21 cellular contexts compared by ENCODE assay signal in genomic region chr21:27369962-27370578, GRCh38.
A peak's percentile ranks its signal among the peaks of the same experiment; 100 is the strongest.
DNase-seq lines count a peak whose midpoint lies in the region; ATAC-seq and TF ChIP-seq lines count a peak whose summit lies in the region.
"Had no signal": no experiment of that assay in that cellular context is flagged by ENCODE, and none has a peak within 500 bp of the region (broad histone marks: within the 10 kb centered on the region; RNA-seq: fewer than 3 reads in every experiment).

No MANE protein-coding gene starts in this region.

- TF ChIP-seq CTCF in heart right ventricle (IDR thresholded peaks at IDR 0.05): no peak
- TF ChIP-seq CTCF in tibial nerve (IDR thresholded peaks at IDR 0.05): no peak

- no peak overlapping the region for H4K5ac ChIP-seq in mesendoderm (ENCODE audit: low read length)

- H3K4me1 ChIP-seq in HUES48 (ENCODE audit: control insufficient read depth, insufficient read depth, low read length) (peaks cover 32% of the 10 kb centered on the region), NT2/D1 (ENCODE audit: insufficient read depth, insufficient read length) (no peaks in the 10 kb centered on the region), heart right ventricle (peaks cover 2 to 36% (median 31%) of the 10 kb centered on the region in 9 donors), mesendoderm (ENCODE audit: control insufficient read depth, low read depth, low read length) (peaks cover 2% of the 10 kb centered on the region), tibial nerve (no peaks in the 10 kb centered on the region)
- H3K4me1 ChIP-seq: HAP-1, SJSA1 had no signal

- H3K4me2 ChIP-seq in mesendoderm (ENCODE audit: low read length): no peak overlapping the region
- H3K4me2 ChIP-seq: PC-9 had no signal

- no peaks in the 10 kb centered on the region for H3K79me1 ChIP-seq in mesendoderm (ENCODE audit: low read length)

- WGBS in heart right ventricle, 2 donors: 66 to 78% methylated on average over 3 of the region's 3 CpGs
- WGBS in mesendoderm (ENCODE audit: extremely low coverage, insufficient coverage, low lambda C conversion rate): no CpG with 5 or more reads among the region's 3 CpGs
- WGBS in tibial nerve, 2 donors: 91 to 100% methylated on average over 3 of the region's 3 CpGs

- H3K36me3 ChIP-seq in HUES48 (ENCODE audit: control insufficient read depth, insufficient read depth, low read length) (no peaks in the 10 kb centered on the region), NT2/D1 (ENCODE audit: insufficient read depth, insufficient read length, low read length) (no peaks in the 10 kb centered on the region), heart right ventricle (no peaks in the 10 kb centered on the region), mesendoderm (ENCODE audit: control insufficient read depth, insufficient read depth, low read length) (no peaks in the 10 kb centered on the region), tibial nerve (no peaks in the 10 kb centered on the region)
- H3K36me3 ChIP-seq: HAP-1, SJSA1 had no signal

- no peak overlapping the region for H2BK120ac ChIP-seq in mesendoderm (ENCODE audit: low read depth, low read length)

- TF ChIP-seq EP300 in tibial nerve (IDR thresholded peaks at IDR 0.05): no peak

- H3K27me3 ChIP-seq in HUES48 (ENCODE audit: control insufficient read depth, insufficient read depth, low read length) (no peaks in the 10 kb centered on the region), NT2/D1 (ENCODE audit: insufficient read depth, insufficient read length) (no peaks in the 10 kb centered on the region), heart right ventricle (no peaks in the 10 kb centered on the region), mesendoderm (ENCODE audit: insufficient read depth, low read length, poor library complexity) (no peaks in the 10 kb centered on the region), tibial nerve (no peaks in the 10 kb centered on the region)
- H3K27me3 ChIP-seq: SJSA1 had no signal

- no peak overlapping the region for H3K23ac ChIP-seq in mesendoderm (ENCODE audit: low read length)

- H3K9ac ChIP-seq in HUES48 (ENCODE audit: low read depth, low read length): no peak overlapping the region
- H3K9ac ChIP-seq in NT2/D1 (ENCODE audit: insufficient read length, low read depth): no peak overlapping the region
- H3K9ac ChIP-seq in mesendoderm (ENCODE audit: low read length): no peak overlapping the region

- no peak overlapping the region for H2BK5ac ChIP-seq in mesendoderm (ENCODE audit: low read length)

- no peak overlapping the region for H4K8ac ChIP-seq in mesendoderm (ENCODE audit: low read depth, low read length)

- peak overlapping the region; percentile 60 for H3K18ac ChIP-seq in mesendoderm (ENCODE audit: low read length)

- no peak overlapping the region for H3K4ac ChIP-seq in mesendoderm (ENCODE audit: low read depth, low read length)

- H2AK5ac ChIP-seq in mesendoderm (ENCODE audit: low read length): no peak overlapping the region

- no peaks in the 10 kb centered on the region for H3K79me2 ChIP-seq in mesendoderm (ENCODE audit: control insufficient read depth, insufficient read depth, low read length)

- peak in 6 of 8 donors; percentile 25 to 92 (median 80) for ATAC-seq in heart right ventricle

- H2BK15ac ChIP-seq in mesendoderm (replicated peaks; ENCODE audit: low read depth): peak overlapping the region; percentile 57

- DNase-seq in NT2/D1 (ENCODE audit: low read depth, low spot score) (peak; percentile 15), heart right ventricle (no peak), mesendoderm (no peak), tibial nerve (ENCODE audit: low spot score in 2 of 2) (no peak), AG08396 (ENCODE audit: low spot score) (no peak), SK-N-DZ (ENCODE audit: low spot score) (no peak), SKM-1 treated with dmso at 0.1 percent for 144 hours (lab: John Stamatoyannopoulos, UW; ENCODE audit: unreplicated experiment) (no peak)
- DNase-seq: ACHN, AML-193, DMS 273 treated with DMSO at 0.1 percent for 48 hours, NCI-H1436, NCI-H1930, NCI-H345, NCI-H524 treated with DMSO at 0.1 percent for 48 hours, PC-9, SW 1271 had no signal

- H3K56ac ChIP-seq in mesendoderm (ENCODE audit: low read length): no peak overlapping the region

- H3K4me3 ChIP-seq in HUES48 (ENCODE audit: low read depth, low read length): peak overlapping the region; percentile 30; the same call in 1 of the 2 replicates
- H3K4me3 ChIP-seq in NT2/D1 (ENCODE audit: insufficient read length, low read depth): no peak overlapping the region
- H3K4me3 ChIP-seq in heart right ventricle: no peak overlapping the region
- no peak overlapping the region for H3K4me3 ChIP-seq in mesendoderm (ENCODE audit: low read length)
- no peak overlapping the region for H3K4me3 ChIP-seq in tibial nerve
- H3K4me3 ChIP-seq: HAP-1, PC-9, SJSA1 had no signal

- H3K9me3 ChIP-seq in HUES48 (ENCODE audit: control insufficient read depth, insufficient read depth, low read length) (no peaks in the 10 kb centered on the region), NT2/D1 (ENCODE audit: insufficient read depth, low read length) (no peaks in the 10 kb centered on the region), heart right ventricle (no peaks in the 10 kb centered on the region), tibial nerve (no peaks in the 10 kb centered on the region)
- H3K9me3 ChIP-seq: HAP-1, SJSA1 had no signal

- peak overlapping the region; percentile 32 for H3K27ac ChIP-seq in HUES48 (ENCODE audit: low read depth, low read length)
- H3K27ac ChIP-seq in heart right ventricle: peak overlapping the region in 6 of 10 donors; percentile 20 to 53 (median 38)
- no peak overlapping the region for H3K27ac ChIP-seq in mesendoderm (ENCODE audit: low read depth, low read length)
- H3K27ac ChIP-seq in tibial nerve: no peak overlapping the region
- H3K27ac ChIP-seq: C4-2B, PC-9, RWPE1, SJSA1 had no signal

- no peak for TF ChIP-seq POLR2A in tibial nerve (IDR thresholded peaks at IDR 0.05)

- intact Hi-C loops in heart right ventricle (cut with DNase I): loop anchor here in 6 of 10 donors (10.0 kb wide), 4 partner anchors 85 to 195 kb away; no protein-coding TSS in a partner anchor

Comparison
In these comparisons a context has a peak if more than half of its experiments do, and no peak if none do; other contexts are left out.
1. H3K27ac ChIP-seq: peak in HUES48 (single experiment) and heart right ventricle (6 of 10); none in mesendoderm (single experiment) and tibial nerve (0 of 4).